17 cellular contexts compared by ENCODE assay signal in genomic region chr4:3868841-3869572, GRCh38.
"Had no signal": no experiment of that assay in that cellular context is flagged by ENCODE, and none has a peak within 500 bp of the region (broad histone marks: within the 10 kb centered on the region; RNA-seq: fewer than 3 reads in every experiment).

No MANE protein-coding gene starts in this region.

- H3K27ac Mint-ChIP-seq: activated naive CD4-positive, alpha-beta T cell treated with anti-CD3 and anti-CD28 coated beads, Interleukin-2, amount 50 U/mL, for 72 hours; activated T-cell treated with anti-CD3 and anti-CD28 coated beads, Interleukin-2, amount 50 U/mL, for 72 hours; naive B cell; progenitor cell of endocrine pancreas; stimulated activated naive CD8-positive, alpha-beta T cell treated with anti-CD3 and anti-CD28 coated beads, Interleukin-15, Interleukin-2, amounts not matched to agents 100 ng/mL and 50 ng/mL, for 24 hours; T-cell had no signal

- H3K4me3 ChIP-seq: breast epithelium, lower lobe of right lung, tibial nerve had no signal

- H3K27ac ChIP-seq: breast epithelium, lower lobe of right lung, tibial nerve had no signal

- H3K36me3 Mint-ChIP-seq: activated naive CD4-positive, alpha-beta T cell treated with anti-CD3 and anti-CD28 coated beads, Interleukin-2, amount 50 U/mL, for 72 hours; T-cell had no signal

- H3K36me3 ChIP-seq: breast epithelium, lower lobe of right lung, tibial nerve had no signal

- H3K4me1 ChIP-seq: breast epithelium, lower lobe of right lung had no signal

- DNase-seq: activated CD4-positive, alpha-beta T cell treated with anti-CD3 and anti-CD28 coated beads, Interleukin-2, amount 50 U/mL, for 4 hours; activated CD8-positive, alpha-beta memory T cell treated with anti-CD3 and anti-CD28 coated beads for 24 hours; activated CD8-positive, alpha-beta memory T cell treated with anti-CD3 and anti-CD28 coated beads, Interleukin-2, amount 50 U/mL, for 4 hours; activated gamma-delta T cell; activated T-cell treated with anti-CD3 and anti-CD28 coated beads, Interleukin-2, amount 50 U/mL, for 72 hours; cortex of kidney; kidney; naive B cell; stimulated activated CD4-positive, alpha-beta T cell treated with anti-CD3 and anti-CD28 coated beads, Interleukin-1b, Interleukin-23, amount 100 ng/mL, for 48 hours; substantia nigra; T-cell had no signal

- H3K9me3 Mint-ChIP-seq: activated naive CD4-positive, alpha-beta T cell treated with anti-CD3 and anti-CD28 coated beads, Interleukin-2, amount 50 U/mL, for 72 hours; activated T-cell treated with anti-CD3 and anti-CD28 coated beads, Interleukin-2, amount 50 U/mL, for 72 hours; stimulated activated naive CD8-positive, alpha-beta T cell treated with anti-CD3 and anti-CD28 coated beads, Interleukin-15, Interleukin-2, amounts not matched to agents 100 ng/mL and 50 ng/mL, for 24 hours; T-cell had no signal

- H3K9me3 ChIP-seq: lower lobe of right lung, tibial nerve had no signal

- H3K4me3 Mint-ChIP-seq: activated T-cell treated with anti-CD3 and anti-CD28 coated beads, Interleukin-2, amount 50 U/mL, for 72 hours; stimulated activated naive CD8-positive, alpha-beta T cell treated with anti-CD3 and anti-CD28 coated beads, Interleukin-15, Interleukin-2, amounts not matched to agents 100 ng/mL and 50 ng/mL, for 24 hours; T-cell had no signal

- ATAC-seq: activated naive CD4-positive, alpha-beta T cell treated with anti-CD3 and anti-CD28 coated beads, Interleukin-2, amount 50 U/mL, for 72 hours; activated T-cell treated with anti-CD3 and anti-CD28 coated beads, Interleukin-2, amount 50 U/mL, for 72 hours; lower lobe of right lung; T-cell had no signal
